ENCODE assay signal across 9 cellular contexts in genomic region chr4:123616970-123617392, GRCh38.
DNase-seq lines count a peak whose midpoint lies in the region; ATAC-seq and TF ChIP-seq lines count a peak whose summit lies in the region.
"Had no signal": no experiment of that assay in that cellular context is flagged by ENCODE, and none has a peak within 500 bp of the region (broad histone marks: within the 10 kb centered on the region; RNA-seq: fewer than 3 reads in every experiment).

No MANE protein-coding gene starts in this region.

- ATAC-seq in HG02759 (IDR thresholded peaks at IDR 0.05; ENCODE audit: unreplicated experiment) (peak; percentile 72), lower lobe of right lung (peak; percentile 87 to 93), GM19452 (IDR thresholded peaks at IDR 0.05; ENCODE audit: unreplicated experiment) (no peak)
- ATAC-seq in central memory CD8-positive, alpha-beta T cell (replicated peaks; ENCODE audit: extremely low read depth, poor library complexity, severe bottlenecking), result peak; percentile 85

- H3K27ac Mint-ChIP-seq in central memory CD8-positive, alpha-beta T cell (ENCODE audit: low read depth), result peak overlapping the region; percentile 47

- H3K36me3 ChIP-seq in lower lobe of right lung, result no peaks in the 10 kb centered on the region
- no peaks in the 10 kb centered on the region for H3K36me3 ChIP-seq in testis (ENCODE audit: low read depth, missing control alignments)

- no peaks in the 10 kb centered on the region for H3K9me3 ChIP-seq in lower lobe of right lung
- no peaks in the 10 kb centered on the region for H3K9me3 ChIP-seq in testis

- in situ Hi-C loops in G401 (cut with HindIII; ENCODE audit: low sequenced_read_pairs), result no loop called here
- in situ Hi-C loops in ACHN (cut with HindIII; ENCODE audit: low pct_ligation_motif_present, low pct_unique_long_range_greater_than_20kb, low sequenced_read_pairs), result no loop called here

- H3K4me1 Mint-ChIP-seq in central memory CD8-positive, alpha-beta T cell, result peaks cover 7% of the 10 kb centered on the region

- H3K4me3 Mint-ChIP-seq in central memory CD8-positive, alpha-beta T cell, result no peak overlapping the region

- no peak overlapping the region for H3K4me3 ChIP-seq in lower lobe of right lung
- H3K4me3 ChIP-seq in testis, result no peak overlapping the region

- 40 to 43% methylated on average over 5 of the region's 5 CpGs for WGBS in testis, 2 donors

- no peaks in the 10 kb centered on the region for H3K36me3 Mint-ChIP-seq in central memory CD8-positive, alpha-beta T cell (ENCODE audit: insufficient read depth)

- no peak for TF ChIP-seq POLR2A in testis (IDR thresholded peaks at IDR 0.05)

- TF ChIP-seq CTCF in lower lobe of right lung (IDR thresholded peaks at IDR 0.05) (no peak), testis (IDR thresholded peaks at IDR 0.05) (no peak)

- peaks cover 26% of the 10 kb centered on the region for H3K4me1 ChIP-seq in lower lobe of right lung
- H3K4me1 ChIP-seq in testis, result peaks cover 12% of the 10 kb centered on the region

- peak; percentile 82 for DNase-seq in G401 (ENCODE audit: low spot score)
- peak; percentile 79 to 88 for DNase-seq in NOMO-1 (lab: John Stamatoyannopoulos, UW; ENCODE audit: unreplicated experiment in 2 of 2)
- DNase-seq in central memory CD8-positive, alpha-beta T cell (ENCODE audit: low spot score in 2 of 2), result peak in 1 of 2 donors; percentile 23
- peak; percentile 77 for DNase-seq in lower lobe of right lung
- DNase-seq in testis, result peak; percentile 48
- no peak for DNase-seq in ACHN

- no peaks in the 10 kb centered on the region for H3K9me3 Mint-ChIP-seq in central memory CD8-positive, alpha-beta T cell

- H3K27ac ChIP-seq in lower lobe of right lung (peak overlapping the region; percentile 61), testis (no peak overlapping the region)
- H3K27ac ChIP-seq: KMS-11 had no signal

- no peaks in the 10 kb centered on the region for H3K27me3 Mint-ChIP-seq in central memory CD8-positive, alpha-beta T cell

- H3K27me3 ChIP-seq in lower lobe of right lung (ENCODE audit: low read depth), result no peaks in the 10 kb centered on the region
- no peaks in the 10 kb centered on the region for H3K27me3 ChIP-seq in testis

- intact Hi-C loops in lower lobe of right lung (cut with DNase I) (no loop called here), testis (cut with DNase I; ENCODE audit: low total_unique reads) (no loop called here)
